In the genomic region with DNA sequence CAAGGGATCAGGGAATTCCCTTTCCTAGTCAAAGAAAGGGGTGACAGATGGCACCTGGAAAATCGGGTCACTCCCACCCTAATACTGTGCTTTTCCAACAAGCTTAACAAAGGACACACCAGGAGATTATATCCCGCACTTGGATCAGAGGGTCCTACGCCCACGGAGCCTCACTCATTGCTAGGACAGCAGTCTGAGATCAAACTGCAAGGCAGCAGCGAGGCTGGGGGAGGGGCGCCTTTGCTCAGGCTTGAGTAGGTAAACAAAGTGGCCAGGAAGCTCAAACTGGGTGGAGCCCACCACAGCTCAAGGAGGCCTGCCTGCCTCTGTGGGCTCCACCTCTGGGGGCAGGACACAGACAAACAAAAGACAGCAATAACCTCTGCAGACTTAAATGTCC, we compare ENCODE assay signal across 3 cellular contexts. TPM values are rescaled to one million over a fixed set of nuclear protein-coding genes. Genes with fewer than 3 reads are reported as not detected.
"Had no signal": no experiment of that assay in that cellular context is flagged by ENCODE, and none has a peak within 500 bp of the region (broad histone marks: within the 10 kb centered on the region; RNA-seq: fewer than 3 reads in every experiment).

No MANE protein-coding gene starts in this region.

RNA-seq across cellular contexts. Expression of a gene that starts 9.2 kb away (rescaled TPM):
- total RNA-seq: H4, HFFc6, HT1080 had no signal
